In genomic region chr2:164515746-164516145, GRCh38 we compare ENCODE assay signal across 32 cellular contexts.
"Had no signal": no experiment of that assay in that cellular context is flagged by ENCODE, and none has a peak within 500 bp of the region (broad histone marks: within the 10 kb centered on the region; RNA-seq: fewer than 3 reads in every experiment).

No MANE protein-coding gene starts in this region.

- H3K27me3 ChIP-seq: adrenal gland, body of pancreas, esophagus squamous epithelium had no signal

- FAIRE-seq: endometrium, endothelial cell of umbilical vein, frontal cortex had no signal

- ATAC-seq: activated CD4-positive, CD25-positive, alpha-beta regulatory T cell treated with anti-CD3 and anti-CD28 coated beads, Interleukin-2, amount 50 U/mL, for 24 hours; activated CD8-positive, alpha-beta T cell treated with anti-CD3 and anti-CD28 coated beads for 36 hours; activated naive CD8-positive, alpha-beta T cell treated with anti-CD3 and anti-CD28 coated beads, Interleukin-2, amount 50 U/mL, for 24 hours; activated T-cell treated with anti-CD3 and anti-CD28 coated beads, Interleukin-2, amount 50 U/mL, for 4 hours; activated T-helper 17 cell treated with anti-CD3 and anti-CD28 coated beads, Interleukin-2, amount 50 U/mL, for 72 hours; body of pancreas; T-helper 17 cell had no signal

- H3K4me3 ChIP-seq: adrenal gland, body of pancreas had no signal

- DNase-seq: activated B cell treated with CpG ODN at 0.5 μM for 24 hours; activated CD4-positive, alpha-beta T cell treated with anti-CD3 and anti-CD28 coated beads for 48 hours; activated CD4-positive, alpha-beta T cell treated with anti-CD3 and anti-CD28 coated beads, Interleukin-2, amount 50 U/mL, for 1 hour; activated CD4-positive, alpha-beta T cell treated with anti-CD3 and anti-CD28 coated beads, Interleukin-2, amount 50 U/mL, for 48 hours; activated CD8-positive, alpha-beta memory T cell treated with anti-CD3 and anti-CD28 coated beads for 24 hours; activated CD8-positive, alpha-beta T cell treated with anti-CD3 and anti-CD28 coated beads for 36 hours; activated effector memory CD4-positive, alpha-beta T cell treated with Interleukin-2 at 50 U/mL for 16 hours; activated gamma-delta T cell treated with Interleukin-2 at 50 U/mL for 16 hours; activated naive CD4-positive, alpha-beta T cell treated with Interleukin-2 at 50 U/mL for 16 hours; activated naive CD8-positive, alpha-beta T cell treated with anti-CD3 and anti-CD28 coated beads for 36 hours; activated naive CD8-positive, alpha-beta T cell treated with anti-CD3 and anti-CD28 coated beads, Interleukin-2, amount 50 U/mL, for 24 hours; activated T-cell treated with anti-CD3 and anti-CD28 coated beads, Interleukin-2, amount 50 U/mL, for 4 hours; adrenal gland; amygdala; aorta; body of pancreas; caudate nucleus; cerebellar nuclear complex; cortex of kidney; effector CD8-positive, alpha-beta T cell; esophagus squamous epithelium; foreskin fibroblast; head of caudate nucleus; hippocampal formation; T-helper 17 cell; T1000; WERI-Rb-1 had no signal

- H3K36me3 ChIP-seq: adrenal gland, esophagus squamous epithelium, WERI-Rb-1 had no signal

- H3K27ac ChIP-seq: adrenal gland, body of pancreas, WERI-Rb-1 had no signal

- H3K4me1 ChIP-seq: adrenal gland, body of pancreas had no signal
